ENCODE assay signal across 37 cellular contexts in genomic region chr5:175415303-175415702, GRCh38. TPM values are rescaled to one million over a fixed set of nuclear protein-coding genes. Genes with fewer than 3 reads are reported as not detected.
"Had no signal": no experiment of that assay in that cellular context is flagged by ENCODE, and none has a peak within 500 bp of the region (broad histone marks: within the 10 kb centered on the region; RNA-seq: fewer than 3 reads in every experiment).

No MANE protein-coding gene starts in this region.

- H3K4me1 ChIP-seq: adrenal gland, body of pancreas, breast epithelium had no signal

- H3K27ac ChIP-seq: adrenal gland, body of pancreas, brain microvascular endothelial cell, breast epithelium, WERI-Rb-1 had no signal

- H3K9me3 Mint-ChIP-seq: activated T-helper 17 cell treated with anti-CD3 and anti-CD28 coated beads, Interleukin-2, amount 50 U/mL, for 72 hours had no signal

- H3K27ac Mint-ChIP-seq: activated CD4-positive, alpha-beta memory T cell treated with anti-CD3 and anti-CD28 coated beads, Interleukin-2, amount 10 ng/mL, durations not matched to agents 7 days and 5 days; activated CD4-positive, alpha-beta T cell treated with anti-CD3 and anti-CD28 coated beads for 36 hours; activated CD4-positive, alpha-beta T cell treated with anti-CD3 and anti-CD28 coated beads, Interleukin-2, amount 10 ng/mL, durations not matched to agents 7 days and 5 days; activated CD8-positive, alpha-beta T cell treated with anti-CD3 and anti-CD28 coated beads, Interleukin-2, amount 10 ng/mL, durations not matched to agents 7 days and 5 days; activated naive CD4-positive, alpha-beta T cell treated with anti-CD3 and anti-CD28 coated beads for 36 hours; activated naive CD4-positive, alpha-beta T cell treated with anti-CD3 and anti-CD28 coated beads, Interleukin-2, amount 50 U/mL, for 72 hours; activated naive CD8-positive, alpha-beta T cell treated with anti-CD3 and anti-CD28 coated beads for 36 hours; activated T-cell treated with anti-CD3 and anti-CD28 coated beads, Interleukin-2, amount 50 U/mL, for 72 hours; activated T-helper 1 cell treated with anti-CD3 and anti-CD28 coated beads, Interleukin-12 subunit alpha, Interleukin-12 subunit beta, Interleukin-2, Interleukin-4 antibody, amounts not matched to agents 30 ng/mL and 10 ng/mL and 1 ng/mL, durations not matched to agents 14 hours and 24 hours and 36 hours; activated T-helper 17 cell treated with anti-CD3 and anti-CD28 coated beads, Interleukin-2, amount 50 U/mL, for 72 hours; T-helper 1 cell treated with Interleukin-12 subunit alpha and Interleukin-12 subunit beta and Interleukin-4 antibody, amounts not matched to agents 30 μg/mL and 1 μg/mL, for 36 hours; T-helper 2 cell treated with Interferon-gamma antibody and Interleukin-4, amounts not matched to agents 5 μg/mL and 100 μg/mL, for 36 hours; WTC11 had no signal

- H3K4me3 ChIP-seq: adrenal gland, body of pancreas, breast epithelium had no signal

- H3K27me3 ChIP-seq: body of pancreas, brain microvascular endothelial cell, breast epithelium had no signal

- H3K4me3 Mint-ChIP-seq: activated CD4-positive, alpha-beta memory T cell treated with anti-CD3 and anti-CD28 coated beads, Interleukin-2, amount 10 ng/mL, durations not matched to agents 7 days and 5 days; activated CD4-positive, alpha-beta T cell treated with anti-CD3 and anti-CD28 coated beads for 36 hours; activated CD4-positive, alpha-beta T cell treated with anti-CD3 and anti-CD28 coated beads, Interleukin-2, amount 10 ng/mL, durations not matched to agents 7 days and 5 days; activated CD8-positive, alpha-beta T cell treated with anti-CD3 and anti-CD28 coated beads, Interleukin-2, amount 10 ng/mL, durations not matched to agents 7 days and 5 days; activated naive CD4-positive, alpha-beta T cell treated with anti-CD3 and anti-CD28 coated beads for 36 hours; activated naive CD8-positive, alpha-beta T cell treated with anti-CD3 and anti-CD28 coated beads for 36 hours; activated T-cell treated with anti-CD3 and anti-CD28 coated beads, Interleukin-2, amount 50 U/mL, for 4 hours; activated T-cell treated with anti-CD3 and anti-CD28 coated beads, Interleukin-2, amount 50 U/mL, for 72 hours; activated T-helper 1 cell treated with anti-CD3 and anti-CD28 coated beads, Interleukin-12 subunit alpha, Interleukin-12 subunit beta, Interleukin-2, Interleukin-4 antibody, amounts not matched to agents 30 ng/mL and 10 ng/mL and 1 ng/mL, durations not matched to agents 14 hours and 24 hours and 36 hours; activated T-helper 17 cell treated with anti-CD3 and anti-CD28 coated beads, Interleukin-2, amount 50 U/mL, for 72 hours; T-helper 1 cell treated with Interleukin-12 subunit alpha and Interleukin-12 subunit beta and Interleukin-4 antibody, amounts not matched to agents 30 μg/mL and 1 μg/mL, for 36 hours; T-helper 2 cell treated with Interferon-gamma antibody and Interleukin-4, amounts not matched to agents 5 μg/mL and 100 μg/mL, for 36 hours; WTC11 had no signal

- H3K36me3 ChIP-seq: adrenal gland, brain microvascular endothelial cell, breast epithelium, WERI-Rb-1 had no signal

- H3K9me3 ChIP-seq: adrenal gland, body of pancreas had no signal

- H3K4me1 Mint-ChIP-seq: activated CD4-positive, alpha-beta memory T cell treated with anti-CD3 and anti-CD28 coated beads, Interleukin-2, amount 10 ng/mL, durations not matched to agents 7 days and 5 days; activated CD4-positive, alpha-beta T cell treated with anti-CD3 and anti-CD28 coated beads for 36 hours; activated CD4-positive, alpha-beta T cell treated with anti-CD3 and anti-CD28 coated beads, Interleukin-2, amount 10 ng/mL, durations not matched to agents 7 days and 5 days; activated naive CD8-positive, alpha-beta T cell treated with anti-CD3 and anti-CD28 coated beads for 36 hours; activated T-helper 17 cell treated with anti-CD3 and anti-CD28 coated beads, Interleukin-2, amount 50 U/mL, for 72 hours; WTC11 had no signal

- DNase-seq: activated CD4-positive, alpha-beta memory T cell treated with anti-CD3 and anti-CD28 coated beads, Interleukin-2, amount 10 ng/mL, durations not matched to agents 7 days and 5 days; activated CD4-positive, alpha-beta T cell treated with anti-CD3 and anti-CD28 coated beads for 1 hour; activated CD4-positive, alpha-beta T cell treated with anti-CD3 and anti-CD28 coated beads for 36 hours; activated CD4-positive, alpha-beta T cell treated with anti-CD3 and anti-CD28 coated beads for 48 hours; activated CD4-positive, alpha-beta T cell treated with anti-CD3 and anti-CD28 coated beads, Interleukin-2, amount 10 ng/mL, durations not matched to agents 7 days and 5 days; activated CD4-positive, alpha-beta T cell treated with anti-CD3 and anti-CD28 coated beads, Interleukin-2, amount 50 U/mL, for 48 hours; activated CD4-positive, CD25-positive, alpha-beta regulatory T cell; activated CD8-positive, alpha-beta memory T cell treated with anti-CD3 and anti-CD28 coated beads for 24 hours; activated CD8-positive, alpha-beta memory T cell treated with anti-CD3 and anti-CD28 coated beads, Interleukin-2, amount 50 U/mL, for 4 hours; activated CD8-positive, alpha-beta T cell treated with anti-CD3 and anti-CD28 coated beads, Interleukin-2, amount 10 ng/mL, durations not matched to agents 7 days and 5 days; activated effector memory CD4-positive, alpha-beta T cell treated with anti-CD3 and anti-CD28 coated beads, Interleukin-2, amount 50 U/mL, for 16 hours; activated gamma-delta T cell treated with Interleukin-2 at 50 U/mL for 16 hours; activated naive CD4-positive, alpha-beta T cell; activated naive CD4-positive, alpha-beta T cell treated with anti-CD3 and anti-CD28 coated beads for 36 hours; activated naive CD4-positive, alpha-beta T cell treated with anti-CD3 and anti-CD28 coated beads, Interleukin-2, amount 50 U/mL, for 16 hours; activated naive CD8-positive, alpha-beta T cell treated with anti-CD3 and anti-CD28 coated beads for 36 hours; activated T-cell treated with anti-CD3 and anti-CD28 coated beads for 4 hours; activated T-cell treated with anti-CD3 and anti-CD28 coated beads, Interleukin-2, amount 50 U/mL, for 1 hour; activated T-cell treated with anti-CD3 and anti-CD28 coated beads, Interleukin-2, amount 50 U/mL, for 4 hours; activated T-cell treated with anti-CD3 and anti-CD28 coated beads, Interleukin-2, amount 50 U/mL, for 72 hours; adrenal gland; amniotic stem cell; aorta; body of pancreas; brain microvascular endothelial cell; central memory CD4-positive, alpha-beta T cell; T-helper 1 cell; T-helper 2 cell; T-helper 9 cell; WERI-Rb-1 had no signal

RNA-seq across cellular contexts. Expression of gene DRD1, which starts 28.7 kb away (rescaled TPM):
- total RNA-seq: activated CD4-positive, alpha-beta memory T cell treated with anti-CD3 and anti-CD28 coated beads, Interleukin-2, amount 10 ng/mL, durations not matched to agents 7 days and 5 days; activated CD4-positive, alpha-beta T cell treated with anti-CD3 and anti-CD28 coated beads for 36 hours; activated CD4-positive, alpha-beta T cell treated with anti-CD3 and anti-CD28 coated beads, Interleukin-2, amount 10 ng/mL, durations not matched to agents 7 days and 5 days; activated CD8-positive, alpha-beta T cell treated with anti-CD3 and anti-CD28 coated beads, Interleukin-2, amount 10 ng/mL, durations not matched to agents 7 days and 5 days; activated naive CD4-positive, alpha-beta T cell treated with anti-CD3 and anti-CD28 coated beads for 36 hours; activated naive CD4-positive, alpha-beta T cell treated with anti-CD3 and anti-CD28 coated beads, Interleukin-2, amount 50 U/mL, for 72 hours; activated naive CD8-positive, alpha-beta T cell treated with anti-CD3 and anti-CD28 coated beads for 36 hours; activated T-cell treated with anti-CD3 and anti-CD28 coated beads, Interleukin-2, amount 50 U/mL, for 72 hours; activated T-helper 1 cell treated with anti-CD3 and anti-CD28 coated beads, Interleukin-12 subunit alpha, Interleukin-12 subunit beta, Interleukin-2, Interleukin-4 antibody, amounts not matched to agents 30 ng/mL and 10 ng/mL and 1 ng/mL, durations not matched to agents 14 hours and 24 hours and 36 hours; activated T-helper 17 cell treated with anti-CD3 and anti-CD28 coated beads, Interleukin-2, amount 50 U/mL, for 72 hours; body of pancreas had no signal
